18 cellular contexts compared by ENCODE assay signal in the genomic region with DNA sequence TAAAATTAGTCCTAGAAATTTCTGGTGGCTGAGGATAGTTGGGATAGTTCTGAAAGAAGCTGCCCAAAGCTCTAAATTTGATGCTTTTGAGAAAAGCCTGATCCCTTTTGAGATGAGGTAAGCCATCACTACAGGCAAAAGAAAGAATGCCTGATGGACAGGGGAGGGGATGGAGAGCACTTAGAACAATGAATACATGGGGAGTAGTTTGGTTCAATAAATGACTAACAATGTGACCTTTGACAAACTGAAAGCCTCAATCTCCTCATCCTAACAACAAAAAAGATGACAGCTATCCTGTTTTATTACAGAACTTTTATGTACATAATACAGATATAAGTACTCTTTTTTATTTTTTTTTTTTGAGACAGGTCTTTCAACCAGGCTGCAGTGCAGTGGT. TPM values are rescaled to one million over a fixed set of nuclear protein-coding genes. Genes with fewer than 3 reads are reported as not detected.
DNase-seq lines count a peak whose midpoint lies in the region; ATAC-seq and TF ChIP-seq lines count a peak whose summit lies in the region.
"Had no signal": no experiment of that assay in that cellular context is flagged by ENCODE, and none has a peak within 500 bp of the region (broad histone marks: within the 10 kb centered on the region; RNA-seq: fewer than 3 reads in every experiment).

No MANE protein-coding gene starts in this region.

- no peaks in the 10 kb centered on the region for H3K9me3 Mint-ChIP-seq in activated naive CD8-positive, alpha-beta T cell treated with anti-CD3 and anti-CD28 coated beads for 36 hours
- H3K9me3 Mint-ChIP-seq: CD8-positive, alpha-beta T cell had no signal

- CTCF ChIA-PET in SK-N-SH (lab: Yijun Ruan, JAX) = interaction anchor here (0.8 to 1.0 kb wide), 2 partner anchors 11 to 401 kb away, joined by 3 read pairs; no protein-coding TSS in a partner anchor

- H3K9me2 ChIP-seq in SK-N-SH = no peaks in the 10 kb centered on the region

- peaks cover 54 to 96% of the 10 kb centered on the region in 2 experiments for H3K36me3 ChIP-seq in SK-N-SH (replicated peaks in 1 of 2; ENCODE audit: control insufficient read depth in 1 of 2, insufficient read depth in 2 of 2, low read length in 1 of 2)
- H3K36me3 ChIP-seq in mucosa of descending colon (ENCODE audit: low read depth) = no peaks in the 10 kb centered on the region

- no peaks in the 10 kb centered on the region for H4K20me1 ChIP-seq in SK-N-SH (ENCODE audit: insufficient read depth)

- no peak for TF ChIP-seq RAD21 in SK-N-SH (IDR thresholded peaks at IDR 0.05; ENCODE audit: low read length)

- no peak overlapping the region for H3K4me3 Mint-ChIP-seq in activated naive CD8-positive, alpha-beta T cell treated with anti-CD3 and anti-CD28 coated beads for 36 hours
- H3K4me3 Mint-ChIP-seq: CD8-positive, alpha-beta T cell had no signal

- POLR2A ChIA-PET in SK-N-SH (lab: Yijun Ruan, JAX) = no interaction called here

- H3K4me3 ChIP-seq in SK-N-SH (ENCODE audit: low read depth in 2 of 2, low read length in 1 of 2) (no peak overlapping the region), mucosa of descending colon (no peak overlapping the region)
- H3K4me3 ChIP-seq: K562 had no signal

- H3K27ac ChIP-seq in SK-N-SH (ENCODE audit: low read depth in 2 of 2, low read length in 1 of 2) = no peak overlapping the region
- H3K27ac ChIP-seq: 22Rv1 had no signal

- ATAC-seq in SK-N-SH treated with all-trans-retinoic acid at 6 μM for 48 hours (peak; percentile 42), mucosa of descending colon (peak; percentile 66)
- ATAC-seq in stimulated activated naive CD8-positive, alpha-beta T cell treated with anti-CD3 and anti-CD28 coated beads, Interleukin-15, Interleukin-2, amounts not matched to agents 100 U/mL and 50 U/mL, for 24 hours = peak; percentile 51
- ATAC-seq: CD8-positive, alpha-beta T cell; K562 had no signal

- intact Hi-C loops in mucosa of descending colon (cut with DNase I, micrococcal nuclease) = no loop called here

- peak overlapping the region; percentile 85 for H3K27ac Mint-ChIP-seq in activated naive CD8-positive, alpha-beta T cell treated with anti-CD3 and anti-CD28 coated beads for 36 hours
- H3K27ac Mint-ChIP-seq: CD8-positive, alpha-beta T cell had no signal

- H3K36me3 Mint-ChIP-seq in activated naive CD8-positive, alpha-beta T cell treated with anti-CD3 and anti-CD28 coated beads for 36 hours = peaks cover 28% of the 10 kb centered on the region

- H3K27me3 ChIP-seq in SK-N-SH (ENCODE audit: insufficient read depth) = no peaks in the 10 kb centered on the region

- no peak overlapping the region for H3K9ac ChIP-seq in SK-N-SH

- no peak for TF ChIP-seq CTCF in SK-N-SH (IDR thresholded peaks at IDR 0.05)
- no peak for TF ChIP-seq CTCF in mucosa of descending colon (IDR thresholded peaks at IDR 0.05)

- no peak overlapping the region for H2AFZ ChIP-seq in SK-N-SH (ENCODE audit: low read depth)

- H3K4me1 Mint-ChIP-seq in activated naive CD8-positive, alpha-beta T cell treated with anti-CD3 and anti-CD28 coated beads for 36 hours = peaks cover 18% of the 10 kb centered on the region

- TF ChIP-seq EP300 in SK-N-SH (IDR thresholded peaks at IDR 0.05; ENCODE audit: borderline replicate concordance in 1 of 2, low read depth in 1 of 2, low read length in 1 of 2) = no peak

- H3K27me3 Mint-ChIP-seq in activated naive CD8-positive, alpha-beta T cell treated with anti-CD3 and anti-CD28 coated beads for 36 hours = no peaks in the 10 kb centered on the region

- DNase-seq in SK-N-SH = no peak
- no peak for DNase-seq in activated naive CD8-positive, alpha-beta T cell treated with anti-CD3 and anti-CD28 coated beads for 36 hours
- no peak for DNase-seq in mucosa of descending colon
- DNase-seq in stimulated activated naive CD8-positive, alpha-beta T cell treated with anti-CD3 and anti-CD28 coated beads, Interleukin-15, Interleukin-2, amounts not matched to agents 100 U/mL and 50 U/mL, for 24 hours = no peak
- no peak for DNase-seq in mesenteric fat pad (ENCODE audit: low spot score)
- no peak for DNase-seq in NCI-H187 (lab: John Stamatoyannopoulos, UW)
- DNase-seq in NCI-H1105 treated with DMSO at 0.1 percent for 48 hours (lab: John Stamatoyannopoulos, UW) = no peak
- DNase-seq: CD8-positive, alpha-beta T cell; DMS79 treated with DMSO at 0.1 percent for 48 hours; GF-D8; GOT3; NCI-H1417 treated with DMSO at 0.1 percent for 48 hours; NCI-H2081; NCI-H510A; NCI-H82 had no signal

- no peak overlapping the region for H3K4me2 ChIP-seq in SK-N-SH

- peaks cover 4% of the 10 kb centered on the region; the same call in 1 of the 2 replicates for H3K79me2 ChIP-seq in SK-N-SH (ENCODE audit: insufficient read depth)

- H3K9me3 ChIP-seq in SK-N-SH = no peaks in the 10 kb centered on the region
- no peaks in the 10 kb centered on the region for H3K9me3 ChIP-seq in mucosa of descending colon

- H3K4me1 ChIP-seq in SK-N-SH (ENCODE audit: control insufficient read depth in 1 of 2, insufficient read depth in 2 of 2, low read depth in 1 of 2, low read length in 1 of 2) (0 out of 4 replicates have a peak, but pooled peaks cover 0 to 8% of the 10 kb centered on the region in 2 experiments), mucosa of descending colon (ENCODE audit: low read depth) (no peaks in the 10 kb centered on the region)

- H3F3A ChIP-seq in SK-N-SH (replicated peaks; ENCODE audit: insufficient read depth) = peaks cover 23% of the 10 kb centered on the region

TF ChIP-seq in SK-N-SH treated with all-trans-retinoic acid at 6 μM for 48 hours, 23 proteins besides CTCF, POLR2A, EP300 and RAD21:
- TF ChIP-seq ISL1 (CRISPR knock-in tag; IDR thresholded peaks at IDR 0.05) (no peak), ZNF565 (CRISPR knock-in tag; conservative IDR thresholded peaks at IDR 0.05; ENCODE audit: low read depth) (no peak), GLIS3 (CRISPR knock-in tag; IDR thresholded peaks at IDR 0.05) (no peak), ARNTL (CRISPR knock-in tag; IDR thresholded peaks at IDR 0.05; ENCODE audit: borderline replicate concordance, low read depth) (no peak), PPARA (CRISPR knock-in tag; IDR thresholded peaks at IDR 0.05; ENCODE audit: borderline replicate concordance) (no peak)
- TF ChIP-seq, protein P1, sequence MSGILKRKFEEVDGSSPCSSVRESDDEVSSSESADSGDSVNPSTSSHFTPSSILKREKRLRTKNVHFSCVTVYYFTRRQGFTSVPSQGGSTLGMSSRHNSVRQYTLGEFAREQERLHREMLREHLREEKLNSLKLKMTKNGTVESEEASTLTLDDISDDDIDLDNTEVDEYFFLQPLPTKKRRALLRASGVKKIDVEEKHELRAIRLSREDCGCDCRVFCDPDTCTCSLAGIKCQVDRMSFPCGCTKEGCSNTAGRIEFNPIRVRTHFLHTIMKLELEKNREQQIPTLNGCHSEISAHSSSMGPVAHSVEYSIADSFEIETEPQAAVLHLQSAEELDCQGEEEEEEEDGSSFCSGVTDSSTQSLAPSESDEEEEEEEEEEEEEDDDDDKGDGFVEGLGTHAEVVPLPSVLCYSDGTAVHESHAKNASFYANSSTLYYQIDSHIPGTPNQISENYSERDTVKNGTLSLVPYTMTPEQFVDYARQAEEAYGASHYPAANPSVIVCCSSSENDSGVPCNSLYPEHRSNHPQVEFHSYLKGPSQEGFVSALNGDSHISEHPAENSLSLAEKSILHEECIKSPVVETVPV (CRISPR knock-in tag; IDR thresholded peaks at IDR 0.05) = no peak

TF ChIP-seq in SK-N-SH, 30 proteins besides CTCF, POLR2A, EP300 and RAD21:
- TF ChIP-seq, protein P2, sequence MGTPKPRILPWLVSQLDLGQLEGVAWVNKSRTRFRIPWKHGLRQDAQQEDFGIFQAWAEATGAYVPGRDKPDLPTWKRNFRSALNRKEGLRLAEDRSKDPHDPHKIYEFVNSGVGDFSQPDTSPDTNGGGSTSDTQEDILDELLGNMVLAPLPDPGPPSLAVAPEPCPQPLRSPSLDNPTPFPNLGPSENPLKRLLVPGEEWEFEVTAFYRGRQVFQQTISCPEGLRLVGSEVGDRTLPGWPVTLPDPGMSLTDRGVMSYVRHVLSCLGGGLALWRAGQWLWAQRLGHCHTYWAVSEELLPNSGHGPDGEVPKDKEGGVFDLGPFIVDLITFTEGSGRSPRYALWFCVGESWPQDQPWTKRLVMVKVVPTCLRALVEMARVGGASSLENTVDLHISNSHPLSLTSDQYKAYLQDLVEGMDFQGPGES (IDR thresholded peaks at IDR 0.05; ENCODE audit: low read depth, low read length) = no peak
- TF ChIP-seq SMC3 (IDR thresholded peaks at IDR 0.05; ENCODE audit: low read depth, low read length) = no peak

RNA-seq across cellular contexts. Expression of a gene that starts 42.7 kb away (rescaled TPM):
- 6.0 and 6.8 TPM in 2 replicates for polyA plus RNA-seq in SK-N-SH (2012; rRNA removed)
- 9.1 and 9.2 TPM in 2 replicates for polyA plus RNA-seq in SK-N-SH (2012; cell fraction: cytosol; rRNA removed)
- polyA plus RNA-seq in SK-N-SH (2012; cell fraction: nucleus; rRNA removed) = 4.0 and 7.6 TPM in 2 replicates
- 10 to 100 TPM; 34.3 to 35.7 TPM for total RNA-seq in activated naive CD8-positive, alpha-beta T cell treated with anti-CD3 and anti-CD28 coated beads for 36 hours
- total RNA-seq in mucosa of descending colon (100 to 1,000 TPM in 2 of 3 donors, 10 to 100 TPM in 1; 79.3 to 196 (median 180) TPM), mesenteric fat pad (195 TPM)
